Comparison of ENCODE assay signal across 42 cellular contexts in genomic region chr11:124440608-124441007, GRCh38. TPM values are rescaled to one million over a fixed set of nuclear protein-coding genes. Genes with fewer than 3 reads are reported as not detected.
"Had no signal": no experiment of that assay in that cellular context is flagged by ENCODE, and none has a peak within 500 bp of the region (broad histone marks: within the 10 kb centered on the region; RNA-seq: fewer than 3 reads in every experiment).

No MANE protein-coding gene starts in this region.

- H3K27ac ChIP-seq: adrenal gland, ascending aorta, breast epithelium, cardiac muscle cell, colonic mucosa, epithelial cell of prostate, esophagus squamous epithelium, gastroesophageal sphincter, heart right ventricle, WERI-Rb-1 had no signal

- H3K4me3 ChIP-seq: adrenal gland, ascending aorta, breast epithelium, cardiac muscle cell, colonic mucosa, esophagus squamous epithelium, gastroesophageal sphincter, heart right ventricle had no signal

- H3K36me3 ChIP-seq: adrenal gland, ascending aorta, breast epithelium, cardiac muscle cell, colonic mucosa, esophagus squamous epithelium, gastroesophageal sphincter, heart right ventricle, WERI-Rb-1 had no signal

- H3K27me3 ChIP-seq: ascending aorta, breast epithelium, cardiac muscle cell, colonic mucosa, esophagus squamous epithelium had no signal

- ATAC-seq: activated CD4-positive, alpha-beta T cell treated with anti-CD3 and anti-CD28 coated beads for 36 hours; activated CD4-positive, CD25-positive, alpha-beta regulatory T cell treated with anti-CD3 and anti-CD28 coated beads, Interleukin-2, amount 50 U/mL, for 24 hours; activated CD8-positive, alpha-beta memory T cell treated with anti-CD3 and anti-CD28 coated beads, Interleukin-2, amount 10 ng/mL, durations not matched to agents 7 days and 5 days; activated CD8-positive, alpha-beta T cell treated with anti-CD3 and anti-CD28 coated beads, Interleukin-2, amount 10 ng/mL, durations not matched to agents 7 days and 5 days; activated naive CD8-positive, alpha-beta T cell treated with anti-CD3 and anti-CD28 coated beads, Interleukin-2, amount 50 U/mL, for 24 hours; gastroesophageal sphincter; heart right ventricle; T-helper 17 cell had no signal

- H3K4me1 ChIP-seq: adrenal gland, ascending aorta, breast epithelium, colonic mucosa, esophagus squamous epithelium, gastroesophageal sphincter, heart right ventricle had no signal

- H3K9me3 ChIP-seq: adrenal gland, ascending aorta, colonic mucosa, esophagus squamous epithelium, gastroesophageal sphincter, heart right ventricle had no signal

- FAIRE-seq: endometrium, endothelial cell of umbilical vein had no signal

- DNase-seq: activated B cell treated with CpG ODN at 0.5 μM for 24 hours; activated CD4-positive, alpha-beta memory T cell treated with anti-CD3 and anti-CD28 coated beads for 36 hours; activated CD4-positive, alpha-beta T cell treated with anti-CD3 and anti-CD28 coated beads for 36 hours; activated CD4-positive, alpha-beta T cell treated with anti-CD3 and anti-CD28 coated beads, Interleukin-2, amount 10 ng/mL, durations not matched to agents 24 days and 14 days; activated CD8-positive, alpha-beta memory T cell treated with anti-CD3 and anti-CD28 coated beads, Interleukin-2, amount 10 ng/mL, durations not matched to agents 7 days and 5 days; activated CD8-positive, alpha-beta memory T cell treated with anti-CD3 and anti-CD28 coated beads, Interleukin-2, amount 50 U/mL, for 4 hours; activated CD8-positive, alpha-beta T cell treated with anti-CD3 and anti-CD28 coated beads, Interleukin-2, amount 10 ng/mL, durations not matched to agents 7 days and 5 days; activated effector memory CD4-positive, alpha-beta T cell treated with anti-CD3 and anti-CD28 coated beads, Interleukin-2, amount 50 U/mL, for 16 hours; activated naive CD4-positive, alpha-beta T cell treated with anti-CD3 and anti-CD28 coated beads for 36 hours; activated naive CD8-positive, alpha-beta T cell treated with anti-CD3 and anti-CD28 coated beads for 36 hours; activated naive CD8-positive, alpha-beta T cell treated with anti-CD3 and anti-CD28 coated beads, Interleukin-2, amount 50 U/mL, for 24 hours; activated T-cell treated with anti-CD3 and anti-CD28 coated beads, Interleukin-2, amount 50 U/mL, for 1 hour; activated T-cell treated with anti-CD3 and anti-CD28 coated beads, Interleukin-2, amount 50 U/mL, for 48 hours; adrenal gland; amygdala; central memory CD4-positive, alpha-beta T cell; cerebellar nuclear complex; colonic mucosa; effector CD8-positive, alpha-beta T cell; esophagus squamous epithelium; foreskin melanocyte; heart right ventricle; T-helper 1 cell; T-helper 17 cell; T1000; WERI-Rb-1 had no signal

RNA-seq across cellular contexts. Expression of gene OR8B8, which starts 4.9 kb away (rescaled TPM):
- total RNA-seq: activated B cell treated with CpG ODN at 0.5 μM for 24 hours; activated CD4-positive, alpha-beta memory T cell treated with anti-CD3 and anti-CD28 coated beads for 36 hours; activated CD4-positive, alpha-beta T cell treated with anti-CD3 and anti-CD28 coated beads for 36 hours; activated CD4-positive, alpha-beta T cell treated with anti-CD3 and anti-CD28 coated beads, Interleukin-2, amount 10 ng/mL, durations not matched to agents 24 days and 14 days; activated CD8-positive, alpha-beta memory T cell treated with anti-CD3 and anti-CD28 coated beads for 36 hours; activated CD8-positive, alpha-beta memory T cell treated with anti-CD3 and anti-CD28 coated beads, Interleukin-2, amount 10 ng/mL, durations not matched to agents 7 days and 5 days; activated CD8-positive, alpha-beta T cell treated with anti-CD3 and anti-CD28 coated beads, Interleukin-2, amount 10 ng/mL, durations not matched to agents 7 days and 5 days; activated naive CD4-positive, alpha-beta T cell treated with anti-CD3 and anti-CD28 coated beads for 36 hours; activated naive CD8-positive, alpha-beta T cell treated with anti-CD3 and anti-CD28 coated beads for 36 hours; activated T-helper 1 cell treated with anti-CD3 and anti-CD28 coated beads, Interleukin-12 subunit alpha, Interleukin-12 subunit beta, Interleukin-2, Interleukin-4 antibody, amounts not matched to agents 30 ng/mL and 10 ng/mL and 1 ng/mL, durations not matched to agents 14 hours and 24 hours and 36 hours; activated T-helper 2 cell treated with anti-CD3 and anti-CD28 coated beads, Interferon-gamma antibody, Interleukin-2, Interleukin-4, amounts not matched to agents 10 μg/mL and 5 μg/mL and 100 μg/mL, durations not matched to agents 14 hours and 24 hours and 36 hours; adrenal gland; ascending aorta; breast epithelium; cardiac muscle cell; colonic mucosa; dermis microvascular lymphatic vessel endothelial cell; endothelial cell of umbilical vein; esophagus squamous epithelium; fibroblast of lung; fibroblast of villous mesenchyme; gastroesophageal sphincter; glomerular endothelial cell; heart right ventricle; T-helper 17 cell had no signal
- polyA plus RNA-seq: adrenal gland, cardiac muscle cell, endothelial cell of umbilical vein, esophagus, fibroblast of lung, heart right ventricle had no signal

RNA-seq across cellular contexts. Expression of gene OR8B4, which starts 15.9 kb away (rescaled TPM):
- total RNA-seq: activated B cell treated with CpG ODN at 0.5 μM for 24 hours; activated CD4-positive, alpha-beta memory T cell treated with anti-CD3 and anti-CD28 coated beads for 36 hours; activated CD4-positive, alpha-beta T cell treated with anti-CD3 and anti-CD28 coated beads for 36 hours; activated CD4-positive, alpha-beta T cell treated with anti-CD3 and anti-CD28 coated beads, Interleukin-2, amount 10 ng/mL, durations not matched to agents 24 days and 14 days; activated CD8-positive, alpha-beta memory T cell treated with anti-CD3 and anti-CD28 coated beads for 36 hours; activated CD8-positive, alpha-beta memory T cell treated with anti-CD3 and anti-CD28 coated beads, Interleukin-2, amount 10 ng/mL, durations not matched to agents 7 days and 5 days; activated CD8-positive, alpha-beta T cell treated with anti-CD3 and anti-CD28 coated beads, Interleukin-2, amount 10 ng/mL, durations not matched to agents 7 days and 5 days; activated naive CD4-positive, alpha-beta T cell treated with anti-CD3 and anti-CD28 coated beads for 36 hours; activated naive CD8-positive, alpha-beta T cell treated with anti-CD3 and anti-CD28 coated beads for 36 hours; activated T-helper 1 cell treated with anti-CD3 and anti-CD28 coated beads, Interleukin-12 subunit alpha, Interleukin-12 subunit beta, Interleukin-2, Interleukin-4 antibody, amounts not matched to agents 30 ng/mL and 10 ng/mL and 1 ng/mL, durations not matched to agents 14 hours and 24 hours and 36 hours; activated T-helper 2 cell treated with anti-CD3 and anti-CD28 coated beads, Interferon-gamma antibody, Interleukin-2, Interleukin-4, amounts not matched to agents 10 μg/mL and 5 μg/mL and 100 μg/mL, durations not matched to agents 14 hours and 24 hours and 36 hours; adrenal gland; ascending aorta; breast epithelium; cardiac muscle cell; colonic mucosa; dermis microvascular lymphatic vessel endothelial cell; endothelial cell of umbilical vein; esophagus squamous epithelium; fibroblast of lung; fibroblast of villous mesenchyme; gastroesophageal sphincter; glomerular endothelial cell; heart right ventricle; T-helper 17 cell had no signal
- polyA plus RNA-seq: adrenal gland, cardiac muscle cell, endothelial cell of umbilical vein, esophagus, fibroblast of lung, heart right ventricle had no signal

RNA-seq across cellular contexts. Expression of gene OR8B3, which starts 41.8 kb away (rescaled TPM):
- total RNA-seq: activated B cell treated with CpG ODN at 0.5 μM for 24 hours; activated CD4-positive, alpha-beta memory T cell treated with anti-CD3 and anti-CD28 coated beads for 36 hours; activated CD4-positive, alpha-beta T cell treated with anti-CD3 and anti-CD28 coated beads for 36 hours; activated CD4-positive, alpha-beta T cell treated with anti-CD3 and anti-CD28 coated beads, Interleukin-2, amount 10 ng/mL, durations not matched to agents 24 days and 14 days; activated CD8-positive, alpha-beta memory T cell treated with anti-CD3 and anti-CD28 coated beads for 36 hours; activated CD8-positive, alpha-beta memory T cell treated with anti-CD3 and anti-CD28 coated beads, Interleukin-2, amount 10 ng/mL, durations not matched to agents 7 days and 5 days; activated CD8-positive, alpha-beta T cell treated with anti-CD3 and anti-CD28 coated beads, Interleukin-2, amount 10 ng/mL, durations not matched to agents 7 days and 5 days; activated naive CD4-positive, alpha-beta T cell treated with anti-CD3 and anti-CD28 coated beads for 36 hours; activated naive CD8-positive, alpha-beta T cell treated with anti-CD3 and anti-CD28 coated beads for 36 hours; activated T-helper 1 cell treated with anti-CD3 and anti-CD28 coated beads, Interleukin-12 subunit alpha, Interleukin-12 subunit beta, Interleukin-2, Interleukin-4 antibody, amounts not matched to agents 30 ng/mL and 10 ng/mL and 1 ng/mL, durations not matched to agents 14 hours and 24 hours and 36 hours; activated T-helper 2 cell treated with anti-CD3 and anti-CD28 coated beads, Interferon-gamma antibody, Interleukin-2, Interleukin-4, amounts not matched to agents 10 μg/mL and 5 μg/mL and 100 μg/mL, durations not matched to agents 14 hours and 24 hours and 36 hours; adrenal gland; ascending aorta; breast epithelium; cardiac muscle cell; colonic mucosa; dermis microvascular lymphatic vessel endothelial cell; endothelial cell of umbilical vein; esophagus squamous epithelium; fibroblast of lung; fibroblast of villous mesenchyme; gastroesophageal sphincter; glomerular endothelial cell; heart right ventricle; T-helper 17 cell had no signal
- polyA plus RNA-seq: adrenal gland, cardiac muscle cell, endothelial cell of umbilical vein, esophagus, fibroblast of lung, heart right ventricle had no signal

RNA-seq across cellular contexts. Expression of gene OR8B2, which starts 56.3 kb away (rescaled TPM):
- total RNA-seq: activated B cell treated with CpG ODN at 0.5 μM for 24 hours; activated CD4-positive, alpha-beta memory T cell treated with anti-CD3 and anti-CD28 coated beads for 36 hours; activated CD4-positive, alpha-beta T cell treated with anti-CD3 and anti-CD28 coated beads for 36 hours; activated CD4-positive, alpha-beta T cell treated with anti-CD3 and anti-CD28 coated beads, Interleukin-2, amount 10 ng/mL, durations not matched to agents 24 days and 14 days; activated CD8-positive, alpha-beta memory T cell treated with anti-CD3 and anti-CD28 coated beads for 36 hours; activated CD8-positive, alpha-beta memory T cell treated with anti-CD3 and anti-CD28 coated beads, Interleukin-2, amount 10 ng/mL, durations not matched to agents 7 days and 5 days; activated CD8-positive, alpha-beta T cell treated with anti-CD3 and anti-CD28 coated beads, Interleukin-2, amount 10 ng/mL, durations not matched to agents 7 days and 5 days; activated naive CD4-positive, alpha-beta T cell treated with anti-CD3 and anti-CD28 coated beads for 36 hours; activated naive CD8-positive, alpha-beta T cell treated with anti-CD3 and anti-CD28 coated beads for 36 hours; activated T-helper 1 cell treated with anti-CD3 and anti-CD28 coated beads, Interleukin-12 subunit alpha, Interleukin-12 subunit beta, Interleukin-2, Interleukin-4 antibody, amounts not matched to agents 30 ng/mL and 10 ng/mL and 1 ng/mL, durations not matched to agents 14 hours and 24 hours and 36 hours; activated T-helper 2 cell treated with anti-CD3 and anti-CD28 coated beads, Interferon-gamma antibody, Interleukin-2, Interleukin-4, amounts not matched to agents 10 μg/mL and 5 μg/mL and 100 μg/mL, durations not matched to agents 14 hours and 24 hours and 36 hours; adrenal gland; ascending aorta; breast epithelium; cardiac muscle cell; colonic mucosa; dermis microvascular lymphatic vessel endothelial cell; endothelial cell of umbilical vein; esophagus squamous epithelium; fibroblast of lung; fibroblast of villous mesenchyme; gastroesophageal sphincter; glomerular endothelial cell; heart right ventricle; T-helper 17 cell had no signal
- polyA plus RNA-seq: adrenal gland, cardiac muscle cell, endothelial cell of umbilical vein, esophagus, fibroblast of lung, heart right ventricle had no signal
